ENCODE assay signal across 25 cellular contexts in genomic region chr15:65603559-65603958, GRCh38.
"Had no signal": no experiment of that assay in that cellular context is flagged by ENCODE, and none has a peak within 500 bp of the region (broad histone marks: within the 10 kb centered on the region; RNA-seq: fewer than 3 reads in every experiment).

No MANE protein-coding gene starts in this region.

- H3K4me1 ChIP-seq: colonic mucosa, gastrocnemius medialis, heart right ventricle, lower lobe of right lung had no signal

- H3K4me3 ChIP-seq: colonic mucosa, esophagus squamous epithelium, gastrocnemius medialis, heart right ventricle, left lung, lower lobe of right lung had no signal

- H3K27ac ChIP-seq: colonic mucosa, epithelial cell of prostate, esophagus squamous epithelium, gastrocnemius medialis, heart right ventricle, left lung, lower lobe of right lung had no signal

- DNase-seq: colonic mucosa; cortex of kidney; effector CD8-positive, alpha-beta T cell; effector memory CD8-positive, alpha-beta T cell; endodermal cell; erythroblast; esophagus squamous epithelium; foreskin fibroblast; foreskin melanocyte; gastrocnemius medialis; glutamatergic neuron; head of caudate nucleus; heart right ventricle; hippocampal formation; left cardiac atrium; left lung; left ventricle myocardium superior; lower lobe of right lung; mesendoderm; midbrain had no signal

- H3K27me3 ChIP-seq: colonic mucosa, esophagus squamous epithelium, gastrocnemius medialis, heart right ventricle, left lung had no signal

- H3K9me3 ChIP-seq: colonic mucosa, esophagus squamous epithelium, gastrocnemius medialis, heart right ventricle, left lung, lower lobe of right lung had no signal

- FAIRE-seq: endometrium, islet of Langerhans, keratinocyte had no signal

- ATAC-seq: effector memory CD8-positive, alpha-beta T cell; esophagus mucosa; gastrocnemius medialis; heart right ventricle; left cardiac atrium; left lung; left ventricle myocardium superior; lower lobe of right lung had no signal
